In the genomic region with DNA sequence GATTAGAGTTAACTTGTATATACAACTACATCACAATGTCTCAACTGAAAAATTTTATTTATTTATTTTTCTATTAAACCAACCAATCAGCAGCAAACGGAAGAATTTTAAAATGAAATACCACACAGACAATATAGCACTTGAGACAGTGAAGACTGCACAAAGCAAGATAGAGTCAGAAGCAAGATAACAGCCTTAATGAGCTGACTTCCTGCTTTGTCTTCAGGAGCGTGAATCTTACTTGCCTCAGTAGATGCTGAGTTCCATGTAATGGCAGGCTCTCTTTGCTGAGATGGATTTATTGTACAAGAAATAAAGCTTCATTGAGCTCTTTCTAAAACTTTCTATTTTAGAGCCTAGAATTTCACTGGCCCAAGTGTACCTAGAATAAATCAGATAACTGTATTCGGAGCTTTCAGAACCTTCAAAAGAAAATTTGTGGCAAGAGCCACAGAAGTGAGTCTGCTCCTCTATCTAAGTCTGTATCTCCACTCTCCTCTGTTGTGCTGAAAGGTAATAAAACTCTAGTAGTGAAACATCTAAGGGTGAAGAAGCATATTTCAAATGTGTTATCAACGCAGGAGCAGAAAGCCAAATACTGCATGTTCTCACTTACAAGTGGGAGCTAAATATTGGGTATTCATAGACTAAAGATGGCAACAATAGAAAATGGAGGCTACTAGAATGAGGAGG, we compare ENCODE assay signal across 1 cellular context.
TF ChIP-seq lines count a peak whose summit lies in the region.

No MANE protein-coding gene starts in this region.

TF ChIP-seq in GM23338, 12 proteins besides CTCF, POLR2A, EP300 and RAD21 (continued from another document):
- TF ChIP-seq, protein P1, sequence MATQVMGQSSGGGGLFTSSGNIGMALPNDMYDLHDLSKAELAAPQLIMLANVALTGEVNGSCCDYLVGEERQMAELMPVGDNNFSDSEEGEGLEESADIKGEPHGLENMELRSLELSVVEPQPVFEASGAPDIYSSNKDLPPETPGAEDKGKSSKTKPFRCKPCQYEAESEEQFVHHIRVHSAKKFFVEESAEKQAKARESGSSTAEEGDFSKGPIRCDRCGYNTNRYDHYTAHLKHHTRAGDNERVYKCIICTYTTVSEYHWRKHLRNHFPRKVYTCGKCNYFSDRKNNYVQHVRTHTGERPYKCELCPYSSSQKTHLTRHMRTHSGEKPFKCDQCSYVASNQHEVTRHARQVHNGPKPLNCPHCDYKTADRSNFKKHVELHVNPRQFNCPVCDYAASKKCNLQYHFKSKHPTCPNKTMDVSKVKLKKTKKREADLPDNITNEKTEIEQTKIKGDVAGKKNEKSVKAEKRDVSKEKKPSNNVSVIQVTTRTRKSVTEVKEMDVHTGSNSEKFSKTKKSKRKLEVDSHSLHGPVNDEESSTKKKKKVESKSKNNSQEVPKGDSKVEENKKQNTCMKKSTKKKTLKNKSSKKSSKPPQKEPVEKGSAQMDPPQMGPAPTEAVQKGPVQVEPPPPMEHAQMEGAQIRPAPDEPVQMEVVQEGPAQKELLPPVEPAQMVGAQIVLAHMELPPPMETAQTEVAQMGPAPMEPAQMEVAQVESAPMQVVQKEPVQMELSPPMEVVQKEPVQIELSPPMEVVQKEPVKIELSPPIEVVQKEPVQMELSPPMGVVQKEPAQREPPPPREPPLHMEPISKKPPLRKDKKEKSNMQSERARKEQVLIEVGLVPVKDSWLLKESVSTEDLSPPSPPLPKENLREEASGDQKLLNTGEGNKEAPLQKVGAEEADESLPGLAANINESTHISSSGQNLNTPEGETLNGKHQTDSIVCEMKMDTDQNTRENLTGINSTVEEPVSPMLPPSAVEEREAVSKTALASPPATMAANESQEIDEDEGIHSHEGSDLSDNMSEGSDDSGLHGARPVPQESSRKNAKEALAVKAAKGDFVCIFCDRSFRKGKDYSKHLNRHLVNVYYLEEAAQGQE (IDR thresholded peaks at IDR 0.05; ENCODE audit: unreplicated experiment), result no peak
- TF ChIP-seq STAT1 (IDR thresholded peaks at IDR 0.05; ENCODE audit: unreplicated experiment) (no peak), EZH2phosphoT487 (IDR thresholded peaks at IDR 0.05; ENCODE audit: unreplicated experiment) (no peak), EZH2 (IDR thresholded peaks at IDR 0.05; ENCODE audit: low read depth, unreplicated experiment) (no peak), ZNF331 (CRISPR knock-in tag; IDR thresholded peaks at IDR 0.05; ENCODE audit: low read depth) (no peak)
- TF ChIP-seq, protein P2, sequence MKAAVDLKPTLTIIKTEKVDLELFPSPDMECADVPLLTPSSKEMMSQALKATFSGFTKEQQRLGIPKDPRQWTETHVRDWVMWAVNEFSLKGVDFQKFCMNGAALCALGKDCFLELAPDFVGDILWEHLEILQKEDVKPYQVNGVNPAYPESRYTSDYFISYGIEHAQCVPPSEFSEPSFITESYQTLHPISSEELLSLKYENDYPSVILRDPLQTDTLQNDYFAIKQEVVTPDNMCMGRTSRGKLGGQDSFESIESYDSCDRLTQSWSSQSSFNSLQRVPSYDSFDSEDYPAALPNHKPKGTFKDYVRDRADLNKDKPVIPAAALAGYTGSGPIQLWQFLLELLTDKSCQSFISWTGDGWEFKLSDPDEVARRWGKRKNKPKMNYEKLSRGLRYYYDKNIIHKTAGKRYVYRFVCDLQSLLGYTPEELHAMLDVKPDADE (IDR thresholded peaks at IDR 0.05), result no peak
- TF ChIP-seq, protein P3, sequence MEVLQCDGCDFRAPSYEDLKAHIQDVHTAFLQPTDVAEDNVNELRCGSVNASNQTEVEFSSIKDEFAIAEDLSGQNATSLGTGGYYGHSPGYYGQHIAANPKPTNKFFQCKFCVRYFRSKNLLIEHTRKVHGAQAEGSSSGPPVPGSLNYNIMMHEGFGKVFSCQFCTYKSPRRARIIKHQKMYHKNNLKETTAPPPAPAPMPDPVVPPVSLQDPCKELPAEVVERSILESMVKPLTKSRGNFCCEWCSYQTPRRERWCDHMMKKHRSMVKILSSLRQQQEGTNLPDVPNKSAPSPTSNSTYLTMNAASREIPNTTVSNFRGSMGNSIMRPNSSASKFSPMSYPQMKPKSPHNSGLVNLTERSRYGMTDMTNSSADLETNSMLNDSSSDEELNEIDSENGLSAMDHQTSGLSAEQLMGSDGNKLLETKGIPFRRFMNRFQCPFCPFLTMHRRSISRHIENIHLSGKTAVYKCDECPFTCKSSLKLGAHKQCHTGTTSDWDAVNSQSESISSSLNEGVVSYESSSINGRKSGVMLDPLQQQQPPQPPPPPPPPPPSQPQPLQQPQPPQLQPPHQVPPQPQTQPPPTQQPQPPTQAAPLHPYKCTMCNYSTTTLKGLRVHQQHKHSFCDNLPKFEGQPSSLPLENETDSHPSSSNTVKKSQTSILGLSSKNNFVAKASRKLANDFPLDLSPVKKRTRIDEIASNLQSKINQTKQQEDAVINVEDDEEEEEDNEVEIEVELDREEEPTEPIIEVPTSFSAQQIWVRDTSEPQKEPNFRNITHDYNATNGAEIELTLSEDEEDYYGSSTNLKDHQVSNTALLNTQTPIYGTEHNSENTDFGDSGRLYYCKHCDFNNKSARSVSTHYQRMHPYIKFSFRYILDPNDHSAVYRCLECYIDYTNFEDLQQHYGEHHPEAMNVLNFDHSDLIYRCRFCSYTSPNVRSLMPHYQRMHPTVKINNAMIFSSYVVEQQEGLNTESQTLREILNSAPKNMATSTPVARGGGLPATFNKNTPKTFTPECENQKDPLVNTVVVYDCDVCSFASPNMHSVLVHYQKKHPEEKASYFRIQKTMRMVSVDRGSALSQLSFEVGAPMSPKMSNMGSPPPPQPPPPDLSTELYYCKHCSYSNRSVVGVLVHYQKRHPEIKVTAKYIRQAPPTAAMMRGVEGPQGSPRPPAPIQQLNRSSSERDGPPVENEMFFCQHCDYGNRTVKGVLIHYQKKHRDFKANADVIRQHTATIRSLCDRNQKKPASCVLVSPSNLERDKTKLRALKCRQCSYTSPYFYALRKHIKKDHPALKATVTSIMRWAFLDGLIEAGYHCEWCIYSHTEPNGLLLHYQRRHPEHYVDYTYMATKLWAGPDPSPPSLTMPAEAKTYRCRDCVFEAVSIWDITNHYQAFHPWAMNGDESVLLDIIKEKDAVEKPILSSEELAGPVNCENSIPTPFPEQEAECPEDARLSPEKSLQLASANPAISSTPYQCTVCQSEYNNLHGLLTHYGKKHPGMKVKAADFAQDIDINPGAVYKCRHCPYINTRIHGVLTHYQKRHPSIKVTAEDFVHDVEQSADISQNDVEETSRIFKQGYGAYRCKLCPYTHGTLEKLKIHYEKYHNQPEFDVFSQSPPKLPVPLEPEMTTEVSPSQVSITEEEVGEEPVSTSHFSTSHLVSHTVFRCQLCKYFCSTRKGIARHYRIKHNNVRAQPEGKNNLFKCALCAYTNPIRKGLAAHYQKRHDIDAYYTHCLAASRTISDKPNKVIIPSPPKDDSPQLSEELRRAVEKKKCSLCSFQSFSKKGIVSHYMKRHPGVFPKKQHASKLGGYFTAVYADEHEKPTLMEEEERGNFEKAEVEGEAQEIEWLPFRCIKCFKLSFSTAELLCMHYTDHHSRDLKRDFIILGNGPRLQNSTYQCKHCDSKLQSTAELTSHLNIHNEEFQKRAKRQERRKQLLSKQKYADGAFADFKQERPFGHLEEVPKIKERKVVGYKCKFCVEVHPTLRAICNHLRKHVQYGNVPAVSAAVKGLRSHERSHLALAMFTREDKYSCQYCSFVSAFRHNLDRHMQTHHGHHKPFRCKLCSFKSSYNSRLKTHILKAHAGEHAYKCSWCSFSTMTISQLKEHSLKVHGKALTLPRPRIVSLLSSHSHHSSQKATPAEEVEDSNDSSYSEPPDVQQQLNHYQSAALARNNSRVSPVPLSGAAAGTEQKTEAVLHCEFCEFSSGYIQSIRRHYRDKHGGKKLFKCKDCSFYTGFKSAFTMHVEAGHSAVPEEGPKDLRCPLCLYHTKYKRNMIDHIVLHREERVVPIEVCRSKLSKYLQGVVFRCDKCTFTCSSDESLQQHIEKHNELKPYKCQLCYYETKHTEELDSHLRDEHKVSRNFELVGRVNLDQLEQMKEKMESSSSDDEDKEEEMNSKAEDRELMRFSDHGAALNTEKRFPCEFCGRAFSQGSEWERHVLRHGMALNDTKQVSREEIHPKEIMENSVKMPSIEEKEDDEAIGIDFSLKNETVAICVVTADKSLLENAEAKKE (CRISPR knock-in tag; IDR thresholded peaks at IDR 0.05), result no peak
